Comparison of ENCODE assay signal across 34 cellular contexts in genomic region chr2:21469564-21469963, GRCh38.
"Had no signal": no experiment of that assay in that cellular context is flagged by ENCODE, and none has a peak within 500 bp of the region (broad histone marks: within the 10 kb centered on the region; RNA-seq: fewer than 3 reads in every experiment).

No MANE protein-coding gene starts in this region.

- FAIRE-seq: colon had no signal

- DNase-seq: activated B cell treated with CpG ODN at 0.5 μM for 24 hours; activated CD4-positive, alpha-beta T cell treated with anti-CD3 and anti-CD28 coated beads for 48 hours; activated CD4-positive, alpha-beta T cell treated with anti-CD3 and anti-CD28 coated beads, Interleukin-2, amount 50 U/mL, for 1 hour; activated CD4-positive, alpha-beta T cell treated with anti-CD3 and anti-CD28 coated beads, Interleukin-2, amount 50 U/mL, for 48 hours; activated CD8-positive, alpha-beta memory T cell treated with anti-CD3 and anti-CD28 coated beads for 24 hours; activated CD8-positive, alpha-beta T cell treated with anti-CD3 and anti-CD28 coated beads for 36 hours; activated effector memory CD4-positive, alpha-beta T cell treated with anti-CD3 and anti-CD28 coated beads, Interleukin-2, amount 50 U/mL, for 16 hours; activated naive CD4-positive, alpha-beta T cell treated with anti-CD3 and anti-CD28 coated beads for 36 hours; activated naive CD8-positive, alpha-beta T cell treated with anti-CD3 and anti-CD28 coated beads for 36 hours; activated naive CD8-positive, alpha-beta T cell treated with anti-CD3 and anti-CD28 coated beads, Interleukin-2, amount 50 U/mL, for 24 hours; activated T-cell treated with anti-CD3 and anti-CD28 coated beads, Interleukin-2, amount 50 U/mL, for 4 hours; adrenal gland; amygdala; aorta; body of pancreas; caudate nucleus; cortex of kidney; dermis blood vessel endothelial cell; effector CD4-positive, alpha-beta T cell; effector memory CD8-positive, alpha-beta T cell; erythroblast; foreskin keratinocyte; gastrocnemius medialis; glutamatergic neuron; heart left ventricle; T-helper 17 cell; T1000; WERI-Rb-1 had no signal

- ATAC-seq: activated CD4-positive, CD25-positive, alpha-beta regulatory T cell treated with anti-CD3 and anti-CD28 coated beads, Interleukin-2, amount 50 U/mL, for 24 hours; activated CD8-positive, alpha-beta T cell treated with anti-CD3 and anti-CD28 coated beads for 36 hours; activated naive CD8-positive, alpha-beta T cell treated with anti-CD3 and anti-CD28 coated beads, Interleukin-2, amount 50 U/mL, for 24 hours; activated T-cell treated with anti-CD3 and anti-CD28 coated beads, Interleukin-2, amount 50 U/mL, for 4 hours; activated T-helper 17 cell treated with anti-CD3 and anti-CD28 coated beads, Interleukin-2, amount 50 U/mL, for 72 hours; body of pancreas; effector memory CD8-positive, alpha-beta T cell; foreskin keratinocyte; gastrocnemius medialis; heart left ventricle; T-helper 17 cell had no signal

- H3K36me3 ChIP-seq: adrenal gland, esophagus muscularis mucosa, gastrocnemius medialis, heart left ventricle, WERI-Rb-1 had no signal

- H3K27ac ChIP-seq: adrenal gland, body of pancreas, esophagus muscularis mucosa, foreskin keratinocyte, gastrocnemius medialis, heart left ventricle, WERI-Rb-1 had no signal

- H3K4me3 Mint-ChIP-seq: activated B cell treated with CpG ODN at 0.5 μM for 24 hours; activated CD8-positive, alpha-beta T cell treated with anti-CD3 and anti-CD28 coated beads for 36 hours; activated naive CD4-positive, alpha-beta T cell treated with anti-CD3 and anti-CD28 coated beads for 36 hours; activated naive CD4-positive, alpha-beta T cell treated with anti-CD3 and anti-CD28 coated beads, Interleukin-2, amount 50 U/mL, for 24 hours; activated naive CD8-positive, alpha-beta T cell treated with anti-CD3 and anti-CD28 coated beads for 36 hours; activated naive CD8-positive, alpha-beta T cell treated with anti-CD3 and anti-CD28 coated beads, Interleukin-2, amount 50 U/mL, for 24 hours; activated T-cell treated with anti-CD3 and anti-CD28 coated beads, Interleukin-2, amount 50 U/mL, for 4 hours; activated T-helper 17 cell treated with anti-CD3 and anti-CD28 coated beads, Interleukin-2, amount 50 U/mL, for 72 hours; effector memory CD8-positive, alpha-beta T cell; T-helper 17 cell; T-helper 2 cell treated with Interferon-gamma antibody and Interleukin-4, amounts not matched to agents 5 μg/mL and 100 μg/mL, for 36 hours had no signal

- H3K4me3 ChIP-seq: adrenal gland, body of pancreas, esophagus muscularis mucosa, gastrocnemius medialis, heart left ventricle had no signal

- H3K36me3 Mint-ChIP-seq: activated naive CD4-positive, alpha-beta T cell treated with anti-CD3 and anti-CD28 coated beads, Interleukin-2, amount 50 U/mL, for 24 hours; activated naive CD8-positive, alpha-beta T cell treated with anti-CD3 and anti-CD28 coated beads for 36 hours had no signal

- H3K4me1 ChIP-seq: adrenal gland, body of pancreas, foreskin keratinocyte, gastrocnemius medialis, heart left ventricle had no signal

- H3K9me3 ChIP-seq: adrenal gland, body of pancreas, esophagus muscularis mucosa, gastrocnemius medialis, heart left ventricle had no signal

- H3K4me1 Mint-ChIP-seq: activated B cell treated with CpG ODN at 0.5 μM for 24 hours; activated naive CD4-positive, alpha-beta T cell treated with anti-CD3 and anti-CD28 coated beads, Interleukin-2, amount 50 U/mL, for 24 hours; activated naive CD8-positive, alpha-beta T cell treated with anti-CD3 and anti-CD28 coated beads for 36 hours; activated naive CD8-positive, alpha-beta T cell treated with anti-CD3 and anti-CD28 coated beads, Interleukin-2, amount 50 U/mL, for 24 hours; activated T-helper 17 cell treated with anti-CD3 and anti-CD28 coated beads, Interleukin-2, amount 50 U/mL, for 72 hours; T-helper 17 cell had no signal

- H3K27ac Mint-ChIP-seq: activated B cell treated with CpG ODN at 0.5 μM for 24 hours; activated CD8-positive, alpha-beta T cell treated with anti-CD3 and anti-CD28 coated beads for 36 hours; activated naive CD4-positive, alpha-beta T cell treated with anti-CD3 and anti-CD28 coated beads for 36 hours; activated naive CD4-positive, alpha-beta T cell treated with anti-CD3 and anti-CD28 coated beads, Interleukin-2, amount 50 U/mL, for 24 hours; activated naive CD8-positive, alpha-beta T cell treated with anti-CD3 and anti-CD28 coated beads for 36 hours; activated naive CD8-positive, alpha-beta T cell treated with anti-CD3 and anti-CD28 coated beads, Interleukin-2, amount 50 U/mL, for 24 hours; activated T-helper 17 cell treated with anti-CD3 and anti-CD28 coated beads, Interleukin-2, amount 50 U/mL, for 72 hours; effector memory CD8-positive, alpha-beta T cell; T-helper 17 cell; T-helper 2 cell treated with Interferon-gamma antibody and Interleukin-4, amounts not matched to agents 5 μg/mL and 100 μg/mL, for 36 hours had no signal

- H3K27me3 ChIP-seq: adrenal gland, body of pancreas, esophagus muscularis mucosa, foreskin keratinocyte, gastrocnemius medialis, heart left ventricle had no signal

- H3K9me3 Mint-ChIP-seq: activated CD8-positive, alpha-beta T cell treated with anti-CD3 and anti-CD28 coated beads for 36 hours; activated naive CD8-positive, alpha-beta T cell treated with anti-CD3 and anti-CD28 coated beads for 36 hours; activated naive CD8-positive, alpha-beta T cell treated with anti-CD3 and anti-CD28 coated beads, Interleukin-2, amount 50 U/mL, for 24 hours; activated T-cell treated with anti-CD3 and anti-CD28 coated beads, Interleukin-2, amount 50 U/mL, for 4 hours had no signal

- H3K27me3 Mint-ChIP-seq: activated B cell treated with CpG ODN at 0.5 μM for 24 hours; activated CD8-positive, alpha-beta T cell treated with anti-CD3 and anti-CD28 coated beads for 36 hours; activated naive CD4-positive, alpha-beta T cell treated with anti-CD3 and anti-CD28 coated beads, Interleukin-2, amount 50 U/mL, for 24 hours; activated naive CD8-positive, alpha-beta T cell treated with anti-CD3 and anti-CD28 coated beads for 36 hours; activated naive CD8-positive, alpha-beta T cell treated with anti-CD3 and anti-CD28 coated beads, Interleukin-2, amount 50 U/mL, for 24 hours; activated T-helper 17 cell treated with anti-CD3 and anti-CD28 coated beads, Interleukin-2, amount 50 U/mL, for 72 hours; effector memory CD8-positive, alpha-beta T cell; T-helper 17 cell had no signal
